1 cellular context compared by ENCODE assay signal in genomic region chr7:77798394-77799077, GRCh38.
A peak's percentile ranks its signal among the peaks of the same experiment; 100 is the strongest.
TF ChIP-seq lines count a peak whose summit lies in the region.

PHTF2 (plus strand) TSS chr7:77798773.
TMEM60 (minus strand) TSS chr7:77798434; CDS start chr7:77794373, 4,061 bp downstream.

TF ChIP-seq in HepG2, 621 proteins besides CTCF, POLR2A, EP300 and RAD21 (continued from another document):
- TF ChIP-seq ZNF543 (CRISPR knock-in tag; IDR thresholded peaks at IDR 0.05), result no peak; the same call in 1 of the 2 replicates
- no peak for TF ChIP-seq SNAPC5 (CRISPR knock-in tag; IDR thresholded peaks at IDR 0.05; ENCODE audit: borderline replicate concordance)
- TF ChIP-seq ZSCAN31 (CRISPR knock-in tag; IDR thresholded peaks at IDR 0.05; ENCODE audit: low read depth), result peak; percentile 68
- peak; percentile 10; the same call in 1 of the 2 replicates for TF ChIP-seq ZBTB33 (CRISPR knock-in tag; IDR thresholded peaks at IDR 0.05)
- peak; percentile 78 for TF ChIP-seq SAP130 (CRISPR knock-in tag; IDR thresholded peaks at IDR 0.05; ENCODE audit: low read depth)
- peak; percentile 95 for TF ChIP-seq SP2 (CRISPR knock-in tag; IDR thresholded peaks at IDR 0.05)
- TF ChIP-seq KDM2A (CRISPR knock-in tag; IDR thresholded peaks at IDR 0.05; ENCODE audit: borderline replicate concordance, low read depth), result peak; percentile 88
- TF ChIP-seq ZNF883 (CRISPR knock-in tag; IDR thresholded peaks at IDR 0.05; ENCODE audit: not compliant biosample characterization), result peak; percentile 80
- no peak for TF ChIP-seq ZNF775 (CRISPR knock-in tag; IDR thresholded peaks at IDR 0.05; ENCODE audit: borderline replicate concordance)
- no peak for TF ChIP-seq RXRA (CRISPR knock-in tag; IDR thresholded peaks at IDR 0.05)
- TF ChIP-seq TEF (CRISPR knock-in tag; IDR thresholded peaks at IDR 0.05), result no peak
- TF ChIP-seq TBX3 (IDR thresholded peaks at IDR 0.05; ENCODE audit: borderline replicate concordance), result 0 out of 2 replicates have a peak, but pooled peaks have one; percentile 21
- 0 out of 2 replicates have a peak, but pooled peaks have one; percentile 30 for TF ChIP-seq HOXD1 (CRISPR knock-in tag; IDR thresholded peaks at IDR 0.05)
- TF ChIP-seq PHF5A (CRISPR knock-in tag; IDR thresholded peaks at IDR 0.05; ENCODE audit: low read depth, unreplicated experiment), result no peak
- TF ChIP-seq ZNF589 (CRISPR knock-in tag; conservative IDR thresholded peaks at IDR 0.05), result peak; percentile 91
- TF ChIP-seq HNF4A (CRISPR knock-in tag; IDR thresholded peaks at IDR 0.05), result no peak
- no peak for TF ChIP-seq SPEN (CRISPR knock-in tag; IDR thresholded peaks at IDR 0.05; ENCODE audit: low read depth)
- no peak for TF ChIP-seq DPF2 (CRISPR knock-in tag; IDR thresholded peaks at IDR 0.05; ENCODE audit: borderline replicate concordance, low read depth)
- TF ChIP-seq ZNF274 (CRISPR knock-in tag; IDR thresholded peaks at IDR 0.05), result peak; percentile 89; the same call in 1 of the 2 replicates
- peak; percentile 36; the same call in 1 of the 2 replicates for TF ChIP-seq ELK4 (CRISPR knock-in tag; IDR thresholded peaks at IDR 0.05; ENCODE audit: borderline replicate concordance)
- no peak for TF ChIP-seq ZSCAN25 (CRISPR knock-in tag; IDR thresholded peaks at IDR 0.05)
- TF ChIP-seq BORCS8-MEF2B (CRISPR knock-in tag; IDR thresholded peaks at IDR 0.05), result no peak
- no peak for TF ChIP-seq ZSCAN9 (CRISPR knock-in tag; IDR thresholded peaks at IDR 0.05; ENCODE audit: borderline replicate concordance)
- no peak for TF ChIP-seq SMARCC2 (IDR thresholded peaks at IDR 0.05)
- peak; percentile 15; the same call in 1 of the 2 replicates for TF ChIP-seq IRX3 (CRISPR knock-in tag; IDR thresholded peaks at IDR 0.05; ENCODE audit: borderline replicate concordance, low read depth)
- TF ChIP-seq NFYB (CRISPR knock-in tag; IDR thresholded peaks at IDR 0.05), result peak; percentile 98
- 0 out of 2 replicates have a peak, but pooled peaks have one; percentile 12 for TF ChIP-seq RFXAP (CRISPR knock-in tag; IDR thresholded peaks at IDR 0.05; ENCODE audit: borderline replicate concordance)
- TF ChIP-seq ZNF75D (CRISPR knock-in tag; IDR thresholded peaks at IDR 0.05; ENCODE audit: borderline replicate concordance), result no peak
- TF ChIP-seq HOXA3 (CRISPR knock-in tag; IDR thresholded peaks at IDR 0.05), result 0 out of 2 replicates have a peak, but pooled peaks have one; percentile 40
- no peak for TF ChIP-seq GATA4 (IDR thresholded peaks at IDR 0.05; ENCODE audit: borderline replicate concordance, low read depth)
- TF ChIP-seq TBL1XR1 (IDR thresholded peaks at IDR 0.05; ENCODE audit: borderline replicate concordance, low read length, partially characterized antibody), result no peak
- no peak for TF ChIP-seq KLF9 (CRISPR knock-in tag; IDR thresholded peaks at IDR 0.05; ENCODE audit: low read depth)
- no peak for TF ChIP-seq SRSF1 (optimal IDR thresholded peaks at IDR 0.05; ENCODE audit: low read depth, low read length)
- no peak for TF ChIP-seq ZFYVE20 (CRISPR knock-in tag; IDR thresholded peaks at IDR 0.05; ENCODE audit: borderline replicate concordance, low read depth)
- TF ChIP-seq ZNF512 (CRISPR knock-in tag; IDR thresholded peaks at IDR 0.05), result no peak
- TF ChIP-seq MLXIP (CRISPR knock-in tag; IDR thresholded peaks at IDR 0.05; ENCODE audit: borderline replicate concordance), result no peak
- peak; percentile 82; the same call in 1 of the 2 replicates for TF ChIP-seq ZNF280B (CRISPR knock-in tag; IDR thresholded peaks at IDR 0.05; ENCODE audit: borderline replicate concordance)
- no peak for TF ChIP-seq LBX2 (CRISPR knock-in tag; IDR thresholded peaks at IDR 0.05; ENCODE audit: borderline replicate concordance)
- TF ChIP-seq MEIS1 (CRISPR knock-in tag; IDR thresholded peaks at IDR 0.05; ENCODE audit: borderline replicate concordance), result no peak; the same call in 1 of the 2 replicates
- 0 out of 2 replicates have a peak, but pooled peaks have one; percentile 14 for TF ChIP-seq ZNF292 (CRISPR knock-in tag; IDR thresholded peaks at IDR 0.05; ENCODE audit: borderline replicate concordance, low read depth)
- peak; percentile 84 for TF ChIP-seq KLF6 (CRISPR knock-in tag; IDR thresholded peaks at IDR 0.05)
- TF ChIP-seq ZNF142 (CRISPR knock-in tag; IDR thresholded peaks at IDR 0.05), result peak; percentile 6; the same call in 1 of the 2 replicates
